ENCODE assay signal across 8 cellular contexts in the genomic region with DNA sequence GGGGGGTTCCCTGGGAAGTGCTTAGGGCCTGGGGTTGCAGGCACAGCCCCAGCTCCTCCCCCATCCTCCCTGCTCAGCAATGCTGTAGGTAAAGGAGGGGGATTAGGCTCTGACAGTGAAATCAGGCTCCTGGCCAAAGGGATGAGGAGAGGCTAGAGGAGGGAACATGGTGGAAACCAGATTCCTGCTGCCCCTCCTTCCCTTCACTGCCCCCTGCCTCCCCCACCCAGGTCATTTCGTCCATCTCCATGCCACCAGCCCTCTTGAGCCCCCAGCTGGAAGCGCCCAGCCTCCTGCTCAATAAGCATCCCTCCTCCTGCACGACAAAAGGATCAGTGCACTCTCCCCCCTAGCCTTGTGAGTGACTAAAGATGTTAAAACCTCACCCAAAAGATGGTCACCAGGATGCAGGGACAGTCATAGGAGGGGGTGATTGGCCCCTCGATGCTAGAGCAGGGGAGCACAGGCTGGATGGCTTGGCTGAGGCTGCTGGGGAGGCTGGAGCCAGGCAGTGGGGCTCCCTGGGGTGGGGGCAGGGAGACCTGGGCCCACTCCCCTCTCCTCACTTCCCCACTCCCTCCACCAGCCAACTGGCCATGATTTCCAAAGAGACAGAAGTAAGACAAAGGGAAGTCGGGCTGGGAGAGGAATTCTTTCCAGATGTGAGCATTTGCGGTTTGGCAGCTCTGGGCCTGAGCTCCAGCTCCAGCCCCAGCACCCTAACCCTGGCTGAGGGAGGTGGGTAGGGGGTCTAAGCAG. TPM values are rescaled to one million over a fixed set of nuclear protein-coding genes. Genes with fewer than 3 reads are reported as not detected.
DNase-seq lines count a peak whose midpoint lies in the region; ATAC-seq and TF ChIP-seq lines count a peak whose summit lies in the region.
"Had no signal": no experiment of that assay in that cellular context is flagged by ENCODE, and none has a peak within 500 bp of the region (broad histone marks: within the 10 kb centered on the region; RNA-seq: fewer than 3 reads in every experiment).

No MANE protein-coding gene starts in this region.

- no peak for TF ChIP-seq CTCF in HEK293 (tag by site-specific recombination; IDR thresholded peaks at IDR 0.05)

- peaks cover 4% of the 10 kb centered on the region for H3K27me3 ChIP-seq in ectodermal cell (ENCODE audit: control insufficient read depth, insufficient read depth, low read length, poor library complexity, severe bottlenecking)
- H3K27me3 ChIP-seq: adrenal gland had no signal

- DNase-seq in sciatic nerve (ENCODE audit: low spot score): no peak
- DNase-seq: adrenal gland, NCI-H446, retina had no signal

- 2 to 3% methylated on average over 6 of the region's 6 CpGs for WGBS in ectodermal cell, 2 experiments

- no peak overlapping the region for H3K4me3 ChIP-seq in HEK293 (ENCODE audit: low read depth, low read length)
- H3K4me3 ChIP-seq in ectodermal cell (ENCODE audit: insufficient read depth, low read depth, low read length): peak overlapping the region; percentile 19

- intact Hi-C loops in sciatic nerve (cut with DNase I): no loop called here

- H3K9me3 ChIP-seq in HEK293 (ENCODE audit: control insufficient read depth, insufficient read depth, low read depth, low read length) (no peaks in the 10 kb centered on the region), ectodermal cell (ENCODE audit: control insufficient read depth, low read length) (no peaks in the 10 kb centered on the region)
- H3K9me3 ChIP-seq: adrenal gland had no signal

- H3K27ac ChIP-seq in HEK293 (ENCODE audit: extremely low read depth, low read depth, low read length) (no peak overlapping the region), ectodermal cell (ENCODE audit: insufficient read depth, low read depth, low read length, poor library complexity, severe bottlenecking) (peak overlapping the region; percentile 84)

- CTCF ChIA-PET in HEK293 (lab: Yijun Ruan, JAX): interaction anchor here (0.5 to 20.2 kb wide), 17 partner anchors 8 to 229 kb away, joined by 3 to 579 read pairs (median 6); no protein-coding TSS in a partner anchor

- ATAC-seq in sciatic nerve (peak; percentile 45), HG02973 (IDR thresholded peaks at IDR 0.05; ENCODE audit: unreplicated experiment) (no peak), GM21825 (IDR thresholded peaks at IDR 0.05; ENCODE audit: unreplicated experiment) (no peak)

- H3K36me3 ChIP-seq in HEK293 (ENCODE audit: control insufficient read depth in 2 of 2, insufficient read depth in 1 of 2, low read length in 2 of 2) (no peaks in the 10 kb centered on the region), ectodermal cell (ENCODE audit: control insufficient read depth, insufficient read depth, low read length) (no peaks in the 10 kb centered on the region)
- H3K36me3 ChIP-seq: adrenal gland had no signal

- POLR2A ChIA-PET in HEK293 (lab: Yijun Ruan, JAX): interaction anchor here (0.6 to 4.9 kb wide), 5 partner anchors 11 to 207 kb away, joined by 3 to 43 read pairs (median 4); partner anchors contain the start of gene MEF2D

- peaks cover 12% of the 10 kb centered on the region for H3K4me1 ChIP-seq in HEK293 (ENCODE audit: control insufficient read depth, insufficient read depth, low read length)
- peaks cover 49% of the 10 kb centered on the region for H3K4me1 ChIP-seq in ectodermal cell (ENCODE audit: control insufficient read depth, insufficient read depth, low read length)

TF ChIP-seq in HEK293, 187 proteins besides CTCF, POLR2A, EP300 and RAD21 (continues in another document):
- TF ChIP-seq PRDM6 (tag by site-specific recombination; IDR thresholded peaks at IDR 0.05) (no peak), ZNF677 (tag by site-specific recombination; IDR thresholded peaks at IDR 0.05) (no peak), HOXA7 (CRISPR knock-in tag; IDR thresholded peaks at IDR 0.05; ENCODE audit: borderline replicate concordance) (no peak), ZNF701 (tag by site-specific recombination; IDR thresholded peaks at IDR 0.05) (no peak), ZNF169 (tag by site-specific recombination; IDR thresholded peaks at IDR 0.05) (no peak), ZSCAN23 (tag by site-specific recombination; IDR thresholded peaks at IDR 0.05) (no peak), ZNF140 (tag by site-specific recombination; IDR thresholded peaks at IDR 0.05) (no peak), HOXD13 (CRISPR knock-in tag; IDR thresholded peaks at IDR 0.05; ENCODE audit: borderline replicate concordance) (no peak), PATZ1 (tag by site-specific recombination; IDR thresholded peaks at IDR 0.05) (0 out of 2 replicates have a peak, but pooled peaks have one; percentile 22)
- TF ChIP-seq, protein P1, sequence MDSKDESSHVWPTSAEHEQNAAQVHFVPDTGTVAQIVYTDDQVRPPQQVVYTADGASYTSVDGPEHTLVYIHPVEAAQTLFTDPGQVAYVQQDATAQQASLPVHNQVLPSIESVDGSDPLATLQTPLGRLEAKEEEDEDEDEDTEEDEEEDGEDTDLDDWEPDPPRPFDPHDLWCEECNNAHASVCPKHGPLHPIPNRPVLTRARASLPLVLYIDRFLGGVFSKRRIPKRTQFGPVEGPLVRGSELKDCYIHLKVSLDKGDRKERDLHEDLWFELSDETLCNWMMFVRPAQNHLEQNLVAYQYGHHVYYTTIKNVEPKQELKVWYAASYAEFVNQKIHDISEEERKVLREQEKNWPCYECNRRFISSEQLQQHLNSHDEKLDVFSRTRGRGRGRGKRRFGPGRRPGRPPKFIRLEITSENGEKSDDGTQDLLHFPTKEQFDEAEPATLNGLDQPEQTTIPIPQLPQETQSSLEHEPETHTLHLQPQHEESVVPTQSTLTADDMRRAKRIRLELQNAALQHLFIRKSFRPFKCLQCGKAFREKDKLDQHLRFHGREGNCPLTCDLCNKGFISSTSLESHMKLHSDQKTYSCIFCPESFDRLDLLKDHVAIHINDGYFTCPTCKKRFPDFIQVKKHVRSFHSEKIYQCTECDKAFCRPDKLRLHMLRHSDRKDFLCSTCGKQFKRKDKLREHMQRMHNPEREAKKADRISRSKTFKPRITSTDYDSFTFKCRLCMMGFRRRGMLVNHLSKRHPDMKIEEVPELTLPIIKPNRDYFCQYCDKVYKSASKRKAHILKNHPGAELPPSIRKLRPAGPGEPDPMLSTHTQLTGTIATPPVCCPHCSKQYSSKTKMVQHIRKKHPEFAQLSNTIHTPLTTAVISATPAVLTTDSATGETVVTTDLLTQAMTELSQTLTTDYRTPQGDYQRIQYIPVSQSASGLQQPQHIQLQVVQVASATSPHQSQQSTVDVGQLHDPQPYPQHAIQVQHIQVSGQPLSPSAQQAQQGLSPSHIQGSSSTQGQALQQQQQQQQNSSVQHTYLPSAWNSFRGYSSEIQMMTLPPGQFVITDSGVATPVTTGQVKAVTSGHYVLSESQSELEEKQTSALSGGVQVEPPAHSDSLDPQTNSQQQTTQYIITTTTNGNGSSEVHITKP (tag by site-specific recombination; IDR thresholded peaks at IDR 0.05): peak; percentile 13; the same call in 1 of the 2 replicates

RNA-seq across cellular contexts. Expression of gene CRABP2, which starts 2.3 kb away (rescaled TPM):
- 697 TPM for polyA plus RNA-seq in ectodermal cell (2013, experiment 1 of 4)
- polyA plus RNA-seq in ectodermal cell (2013, experiment 2 of 4): 522 TPM
- polyA plus RNA-seq in ectodermal cell (2013, experiment 3 of 4): 545 TPM
- polyA plus RNA-seq in ectodermal cell (2013, experiment 4 of 4): 604 TPM
- 40.0 TPM for total RNA-seq in sciatic nerve

RNA-seq across cellular contexts. Expression of gene METTL25B, which starts 20.6 kb away (rescaled TPM):
- 36.4 TPM for polyA plus RNA-seq in ectodermal cell (2013, experiment 1 of 4)
- 38.3 TPM for polyA plus RNA-seq in ectodermal cell (2013, experiment 2 of 4)
- polyA plus RNA-seq in ectodermal cell (2013, experiment 3 of 4): 38.8 TPM
- polyA plus RNA-seq in ectodermal cell (2013, experiment 4 of 4): 44.8 TPM
- 35.9 TPM for total RNA-seq in sciatic nerve

RNA-seq across cellular contexts. Expression of gene ISG20L2, which starts 20.9 kb away (rescaled TPM):
- 53.3 TPM for polyA plus RNA-seq in ectodermal cell (2013, experiment 1 of 4)
- 51.6 TPM for polyA plus RNA-seq in ectodermal cell (2013, experiment 2 of 4)
- polyA plus RNA-seq in ectodermal cell (2013, experiment 3 of 4): 30.4 TPM
- polyA plus RNA-seq in ectodermal cell (2013, experiment 4 of 4): 36.2 TPM
- total RNA-seq in sciatic nerve: 19.4 TPM

RNA-seq across cellular contexts. Expression of gene NES, which starts 30.5 kb away (rescaled TPM):
- 303 TPM for polyA plus RNA-seq in ectodermal cell (2013, experiment 1 of 4)
- polyA plus RNA-seq in ectodermal cell (2013, experiment 2 of 4): 335 TPM
- 231 TPM for polyA plus RNA-seq in ectodermal cell (2013, experiment 3 of 4)
- 248 TPM for polyA plus RNA-seq in ectodermal cell (2013, experiment 4 of 4)
- 126 TPM for total RNA-seq in sciatic nerve

RNA-seq across cellular contexts. Expression of gene MRPL24, which starts 33.2 kb away (rescaled TPM):
- 30.4 TPM for polyA plus RNA-seq in ectodermal cell (2013, experiment 1 of 4)
- polyA plus RNA-seq in ectodermal cell (2013, experiment 2 of 4): 35.6 TPM
- polyA plus RNA-seq in ectodermal cell (2013, experiment 3 of 4): 32.6 TPM
- polyA plus RNA-seq in ectodermal cell (2013, experiment 4 of 4): 33.5 TPM
- 59.5 TPM for total RNA-seq in sciatic nerve
